In genomic region chr18:48915621-48916425, GRCh38 we compare ENCODE assay signal across 2 cellular contexts.
A peak's percentile ranks its signal among the peaks of the same experiment; 100 is the strongest.
TF ChIP-seq lines count a peak whose summit lies in the region.

No MANE protein-coding gene starts in this region.

TF ChIP-seq in A549, 52 proteins besides CTCF, POLR2A, EP300 and RAD21:
- TF ChIP-seq GATA3 (IDR thresholded peaks at IDR 0.05; ENCODE audit: borderline replicate concordance) (0 out of 2 replicates have a peak, but pooled peaks have one; percentile 19), CBX2 (IDR thresholded peaks at IDR 0.05; ENCODE audit: borderline replicate concordance, low read depth) (no peak)

TF ChIP-seq in IMR-90, 13 proteins besides CTCF, POLR2A, EP300 and RAD21:
- TF ChIP-seq CEBPB (IDR thresholded peaks at IDR 0.05; ENCODE audit: low read depth, low read length) (peak; percentile 28; the same call in 1 of the 2 replicates), BHLHE40 (IDR thresholded peaks at IDR 0.05; ENCODE audit: low read depth, low read length) (no peak)
